In the genomic region with DNA sequence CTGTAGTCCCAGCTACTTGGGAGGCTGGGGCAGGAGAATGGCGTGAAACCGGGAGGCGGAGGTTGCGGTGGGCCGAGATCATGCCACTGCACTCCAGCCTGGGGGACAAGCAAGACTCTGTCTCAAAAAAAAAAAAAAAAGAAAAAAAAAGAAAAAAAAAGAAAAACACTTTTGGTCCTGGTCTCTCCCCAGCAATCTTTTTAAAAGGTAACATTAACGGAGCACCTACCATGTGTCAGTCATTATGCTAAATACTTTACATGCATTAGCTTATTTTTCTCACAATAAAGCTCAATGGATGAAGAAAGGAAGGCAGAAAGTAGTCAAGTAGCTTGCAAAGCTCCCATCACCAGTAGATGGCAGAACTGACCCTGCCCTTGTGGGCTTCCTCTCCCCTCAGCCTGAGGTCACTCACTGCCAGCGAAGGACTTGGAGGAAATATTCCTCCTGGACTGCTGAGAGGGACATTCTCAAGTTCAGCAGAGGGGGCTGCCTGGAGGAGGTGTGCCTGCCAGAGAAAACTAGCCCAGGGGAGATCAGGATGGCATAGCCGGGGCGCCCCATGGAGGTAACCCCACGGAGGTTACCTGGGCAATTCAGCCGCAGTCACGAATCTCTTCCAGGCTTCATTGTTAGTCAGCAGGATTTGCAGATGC, we compare ENCODE assay signal across 8 cellular contexts. TPM values are rescaled to one million over a fixed set of nuclear protein-coding genes. Genes with fewer than 3 reads are reported as not detected.
DNase-seq lines count a peak whose midpoint lies in the region; ATAC-seq and TF ChIP-seq lines count a peak whose summit lies in the region.

No MANE protein-coding gene starts in this region.

- ATAC-seq in natural killer cell, result peak; percentile 61 to 82 (median 77)

- peaks cover 3% of the 10 kb centered on the region for H3K4me1 Mint-ChIP-seq in activated CD4-positive, alpha-beta memory T cell treated with anti-CD3 and anti-CD28 coated beads, Interleukin-2, amount 10 ng/mL, durations not matched to agents 7 days and 5 days
- H3K4me1 Mint-ChIP-seq in natural killer cell, result peaks cover 14 to 25% of the 10 kb centered on the region in 2 donors

- DNase-seq in stimulated activated CD4-positive, alpha-beta T cell treated with anti-CD3 and anti-CD28 coated beads, Interleukin-12 subunit alpha, Interleukin-12 subunit beta, amount 100 ng/mL, for 4 hours, result peak; percentile 15
- no peak for DNase-seq in stimulated activated CD4-positive, alpha-beta T cell treated with anti-CD3 and anti-CD28 coated beads, Interleukin-1b, Interleukin-23, amount 100 ng/mL, for 48 hours
- DNase-seq in NAMALWA (ENCODE audit: low spot score) (peak; percentile 53), fibroblast of peridontal ligament (ENCODE audit: extremely low read depth) (peak; percentile 78), natural killer cell (no peak), activated gamma-delta T cell treated with Interleukin-2 at 50 U/mL for 16 hours (no peak), activated gamma-delta T cell (lab: John Stamatoyannopoulos, UW) (no peak)
- DNase-seq in activated CD4-positive, alpha-beta memory T cell treated with anti-CD3 and anti-CD28 coated beads, Interleukin-2, amount 10 ng/mL, durations not matched to agents 7 days and 5 days, result peak; percentile 37

- H3K27ac Mint-ChIP-seq in activated CD4-positive, alpha-beta memory T cell treated with anti-CD3 and anti-CD28 coated beads, Interleukin-2, amount 10 ng/mL, durations not matched to agents 7 days and 5 days, result no peak overlapping the region
- H3K27ac Mint-ChIP-seq in natural killer cell, result peak overlapping the region; percentile 71 to 77

- peak; percentile 62 for TF ChIP-seq CTCF in natural killer cell (IDR thresholded peaks at IDR 0.05)

- intact Hi-C loops in natural killer cell (cut with micrococcal nuclease), result loop anchor here (1.0 to 5.0 kb wide), 2 partner anchors 35 to 132 kb away; no protein-coding TSS in a partner anchor

- H3K27me3 Mint-ChIP-seq in activated CD4-positive, alpha-beta memory T cell treated with anti-CD3 and anti-CD28 coated beads, Interleukin-2, amount 10 ng/mL, durations not matched to agents 7 days and 5 days, result no peaks in the 10 kb centered on the region
- H3K27me3 Mint-ChIP-seq in natural killer cell (ENCODE audit: low read depth in 2 of 2), result no peaks in the 10 kb centered on the region

- H3K36me3 Mint-ChIP-seq in activated CD4-positive, alpha-beta memory T cell treated with anti-CD3 and anti-CD28 coated beads, Interleukin-2, amount 10 ng/mL, durations not matched to agents 7 days and 5 days (ENCODE audit: low read depth), result peaks cover 82% of the 10 kb centered on the region
- H3K36me3 Mint-ChIP-seq in natural killer cell, result peaks cover 14% of the 10 kb centered on the region

- H3K4me3 Mint-ChIP-seq in activated CD4-positive, alpha-beta memory T cell treated with anti-CD3 and anti-CD28 coated beads, Interleukin-2, amount 10 ng/mL, durations not matched to agents 7 days and 5 days, result no peak overlapping the region
- no peak overlapping the region for H3K4me3 Mint-ChIP-seq in natural killer cell

- CTCF ChIA-PET in activated CD4-positive, alpha-beta memory T cell treated with anti-CD3 and anti-CD28 coated beads, Interleukin-2, amount 10 ng/mL, durations not matched to agents 7 days and 5 days (lab: Charles Lee), result interaction anchor here (0.7 to 2.2 kb wide), 12 partner anchors 8 to 142 kb away, joined by 3 to 21 read pairs (median 4); a partner anchor contains a TSS

- POLR2A ChIA-PET in activated CD4-positive, alpha-beta memory T cell treated with anti-CD3 and anti-CD28 coated beads, Interleukin-2, amount 10 ng/mL, durations not matched to agents 7 days and 5 days (lab: Charles Lee), result no interaction called here

- H3K9me3 Mint-ChIP-seq in activated CD4-positive, alpha-beta memory T cell treated with anti-CD3 and anti-CD28 coated beads, Interleukin-2, amount 10 ng/mL, durations not matched to agents 7 days and 5 days, result no peaks in the 10 kb centered on the region
- no peaks in the 10 kb centered on the region for H3K9me3 Mint-ChIP-seq in natural killer cell

RNA-seq across cellular contexts. Expression of a gene that starts 15.5 kb away (rescaled TPM):
- 100 to 1,000 TPM; 119 to 121 TPM for total RNA-seq in activated CD4-positive, alpha-beta memory T cell treated with anti-CD3 and anti-CD28 coated beads, Interleukin-2, amount 10 ng/mL, durations not matched to agents 7 days and 5 days
- 100 to 1,000 TPM; 105 to 166 (median 111) TPM for total RNA-seq in natural killer cell

RNA-seq across cellular contexts. Expression of a gene that starts 56.6 kb away (rescaled TPM):
- 1 to 10 TPM; 7.5 to 7.6 TPM for total RNA-seq in activated CD4-positive, alpha-beta memory T cell treated with anti-CD3 and anti-CD28 coated beads, Interleukin-2, amount 10 ng/mL, durations not matched to agents 7 days and 5 days
- total RNA-seq in natural killer cell, result under 1 TPM in 1 of 3 donors, not detected in 2; 0.70 TPM

Comparison
In these comparisons a context has a peak if more than half of its experiments do, and no peak if none do; other contexts are left out.
1. DNase-seq: peak in stimulated activated CD4-positive, alpha-beta T cell treated with anti-CD3 and anti-CD28 coated beads, Interleukin-12 subunit alpha, Interleukin-12 subunit beta, amount 100 ng/mL, for 4 hours (single experiment), NAMALWA (single experiment), activated CD4-positive, alpha-beta memory T cell treated with anti-CD3 and anti-CD28 coated beads, Interleukin-2, amount 10 ng/mL, durations not matched to agents 7 days and 5 days (single experiment) and fibroblast of peridontal ligament (single experiment); none in stimulated activated CD4-positive, alpha-beta T cell treated with anti-CD3 and anti-CD28 coated beads, Interleukin-1b, Interleukin-23, amount 100 ng/mL, for 48 hours (single experiment), natural killer cell (single experiment), activated gamma-delta T cell treated with Interleukin-2 at 50 U/mL for 16 hours (single experiment) and activated gamma-delta T cell (single experiment).
2. RNA of a gene that starts 56.6 kb away (total RNA-seq): 7.5 to 7.6 TPM in activated CD4-positive, alpha-beta memory T cell treated with anti-CD3 and anti-CD28 coated beads, Interleukin-2, amount 10 ng/mL, durations not matched to agents 7 days and 5 days; 0.70 TPM in natural killer cell; every median in the first group is over 4 times any median in the second.